In genomic region chr2:239206851-239207250, GRCh38 we compare ENCODE assay signal across 19 cellular contexts.
DNase-seq lines count a peak whose midpoint lies in the region; ATAC-seq and TF ChIP-seq lines count a peak whose summit lies in the region.
"Had no signal": no experiment of that assay in that cellular context is flagged by ENCODE, and none has a peak within 500 bp of the region (broad histone marks: within the 10 kb centered on the region; RNA-seq: fewer than 3 reads in every experiment).

No MANE protein-coding gene starts in this region.

- H3K36me3 ChIP-seq in CD4-positive, alpha-beta memory T cell (ENCODE audit: insufficient read depth, low read length) = peaks cover 2% of the 10 kb centered on the region
- H3K36me3 ChIP-seq in neutrophil = peaks cover 9% of the 10 kb centered on the region

- no peak overlapping the region for H3K4me3 Mint-ChIP-seq in CD4-positive, alpha-beta memory T cell
- no peak overlapping the region for H3K4me3 Mint-ChIP-seq in activated T-helper 17 cell treated with anti-CD3 and anti-CD28 coated beads, Interleukin-2, amount 50 U/mL, for 72 hours
- H3K4me3 Mint-ChIP-seq: CD4-positive, alpha-beta T cell; HFFc6 had no signal

- TF ChIP-seq CTCF in neutrophil (IDR thresholded peaks at IDR 0.05) = no peak

- H3K4me1 ChIP-seq in CD4-positive, alpha-beta memory T cell (ENCODE audit: insufficient read depth, low read length) = peaks cover 17% of the 10 kb centered on the region
- peaks cover 57 to 63% of the 10 kb centered on the region in 2 experiments for H3K4me1 ChIP-seq in neutrophil (ENCODE audit: control insufficient read depth in 1 of 2, insufficient read depth in 1 of 2, low read depth in 1 of 2, low read length in 1 of 2)
- H3K4me1 ChIP-seq: A549 had no signal

- CTCF ChIA-PET in CD4-positive, alpha-beta memory T cell (lab: Charles Lee; ENCODE audit: partially characterized antibody) = no interaction called here

- H3K27me3 Mint-ChIP-seq in CD4-positive, alpha-beta memory T cell = no peaks in the 10 kb centered on the region
- no peaks in the 10 kb centered on the region for H3K27me3 Mint-ChIP-seq in activated T-helper 17 cell treated with anti-CD3 and anti-CD28 coated beads, Interleukin-2, amount 50 U/mL, for 72 hours
- H3K27me3 Mint-ChIP-seq: CD4-positive, alpha-beta T cell had no signal

- no peaks in the 10 kb centered on the region for H3K27me3 ChIP-seq in CD4-positive, alpha-beta memory T cell (ENCODE audit: insufficient read depth, low read length)
- no peaks in the 10 kb centered on the region for H3K27me3 ChIP-seq in neutrophil

- peak; percentile 65 for DNase-seq in NCI-H510A treated with DMSO at 0.1 percent for 48 hours (lab: John Stamatoyannopoulos, UW)
- DNase-seq in NCI-H510A (lab: John Stamatoyannopoulos, UW) = no peak
- DNase-seq in CD4-positive, alpha-beta memory T cell = no peak
- DNase-seq in SHP77 treated with DMSO at 0.1 percent for 48 hours (lab: John Stamatoyannopoulos, UW) = no peak
- DNase-seq: AML-193; CD4-positive, alpha-beta T cell; DMS79 treated with DMSO at 0.1 percent for 48 hours; GF-D8; GOT3; H7; HFFc6 had no signal

- intact Hi-C loops in CD4-positive, alpha-beta memory T cell (cut with micrococcal nuclease) = no loop called here

- peaks cover 0 to 3% (median 0%) of the 10 kb centered on the region in 8 donors for H3K9me3 Mint-ChIP-seq in CD4-positive, alpha-beta memory T cell
- H3K9me3 Mint-ChIP-seq in activated T-helper 17 cell treated with anti-CD3 and anti-CD28 coated beads, Interleukin-2, amount 50 U/mL, for 72 hours = no peaks in the 10 kb centered on the region
- H3K9me3 Mint-ChIP-seq: CD4-positive, alpha-beta T cell; HFFc6 had no signal

- H3K9me3 ChIP-seq in CD4-positive, alpha-beta memory T cell (ENCODE audit: control insufficient read depth in 1 of 2, low read length in 2 of 2) = no peaks in the 10 kb centered on the region
- no peaks in the 10 kb centered on the region for H3K9me3 ChIP-seq in neutrophil
- H3K9me3 ChIP-seq: A549 had no signal

- peak overlapping the region in 4 of 7 donors; percentile 35 to 58 (median 38) for H3K27ac Mint-ChIP-seq in CD4-positive, alpha-beta memory T cell
- H3K27ac Mint-ChIP-seq in activated T-helper 17 cell treated with anti-CD3 and anti-CD28 coated beads, Interleukin-2, amount 50 U/mL, for 72 hours = peak overlapping the region; percentile 15
- H3K27ac Mint-ChIP-seq: CD4-positive, alpha-beta T cell; HFFc6 had no signal

- no peak overlapping the region for H3K4me3 ChIP-seq in CD4-positive, alpha-beta memory T cell (ENCODE audit: low read length in 2 of 2)
- H3K4me3 ChIP-seq in neutrophil (ENCODE audit: low read depth in 1 of 2, low read length in 1 of 2) = no peak overlapping the region
- H3K4me3 ChIP-seq: A549 had no signal

- peaks cover 38 to 73% (median 53%) of the 10 kb centered on the region in 4 donors for H3K4me1 Mint-ChIP-seq in CD4-positive, alpha-beta memory T cell
- H3K4me1 Mint-ChIP-seq in activated T-helper 17 cell treated with anti-CD3 and anti-CD28 coated beads, Interleukin-2, amount 50 U/mL, for 72 hours = peaks cover 18% of the 10 kb centered on the region

- no peak for ATAC-seq in activated T-helper 17 cell treated with anti-CD3 and anti-CD28 coated beads, Interleukin-2, amount 50 U/mL, for 72 hours (replicated peaks)
- ATAC-seq in HG02571 (IDR thresholded peaks at IDR 0.05; ENCODE audit: unreplicated experiment) = no peak
- ATAC-seq in activated CD4-positive, CD25-positive, alpha-beta regulatory T cell treated with anti-CD3 and anti-CD28 coated beads, Interleukin-2, amount 50 U/mL, for 24 hours = no peak
- ATAC-seq: A549, HCT116 had no signal

- H3K36me3 Mint-ChIP-seq in CD4-positive, alpha-beta memory T cell = peaks cover 3 to 9% of the 10 kb centered on the region in 2 donors
- no peaks in the 10 kb centered on the region for H3K36me3 Mint-ChIP-seq in activated T-helper 17 cell treated with anti-CD3 and anti-CD28 coated beads, Interleukin-2, amount 50 U/mL, for 72 hours (ENCODE audit: low read depth)

- POLR2A ChIA-PET in CD4-positive, alpha-beta memory T cell (lab: Charles Lee; ENCODE audit: partially characterized antibody) = no interaction called here

- no peak overlapping the region for H3K27ac ChIP-seq in CD4-positive, alpha-beta memory T cell (ENCODE audit: low read depth, low read length)
- peak overlapping the region; percentile 72 for H3K27ac ChIP-seq in neutrophil
- H3K27ac ChIP-seq: 22Rv1, A549, C4-2B had no signal
